ENCODE assay signal across 1 cellular context in genomic region chr16:31507929-31508705, GRCh38.
A peak's percentile ranks its signal among the peaks of the same experiment; 100 is the strongest.
TF ChIP-seq lines count a peak whose summit lies in the region.

TSS of gene RUSF1 (minus strand) at chr16:31508391. CDS start at chr16:31508373, 18 bp downstream.

TF ChIP-seq in GM12878, 131 proteins besides CTCF, POLR2A, EP300 and RAD21 (continued from another document):
- TF ChIP-seq CHD1 (IDR thresholded peaks at IDR 0.05; ENCODE audit: low read depth, low read length) (no peak), HDAC6 (IDR thresholded peaks at IDR 0.05; ENCODE audit: unreplicated experiment) (peak; percentile 39), TARDBP (IDR thresholded peaks at IDR 0.05; ENCODE audit: borderline replicate concordance) (peak; percentile 64; the same call in 1 of the 2 replicates), CBFB (IDR thresholded peaks at IDR 0.05; ENCODE audit: low read depth) (peak; percentile 69; the same call in 1 of the 2 replicates), BHLHE40 (IDR thresholded peaks at IDR 0.05; ENCODE audit: borderline replicate concordance in 1 of 2, low read depth in 2 of 2, low read length in 1 of 2) (peak; percentile 16 to 70; a peak in 2 of 4 replicates), SMARCA5 (IDR thresholded peaks at IDR 0.05) (peak; percentile 80), RB1 (IDR thresholded peaks at IDR 0.05; ENCODE audit: borderline replicate concordance) (peak; percentile 76; the same call in 1 of the 2 replicates), LARP7 (IDR thresholded peaks at IDR 0.05) (peak; percentile 58; the same call in 1 of the 2 replicates), BMI1 (IDR thresholded peaks at IDR 0.05; ENCODE audit: borderline replicate concordance) (peak; percentile 20; the same call in 1 of the 2 replicates), SPI1 (IDR thresholded peaks at IDR 0.05; ENCODE audit: borderline replicate concordance, insufficient read depth, low read depth, low read length) (no peak), SMC3 (IDR thresholded peaks at IDR 0.05; ENCODE audit: borderline replicate concordance, low read length) (no peak), SRF (IDR thresholded peaks at IDR 0.05; ENCODE audit: low read depth in 2 of 2, low read length in 2 of 2) (no peak), ZNF622 (IDR thresholded peaks at IDR 0.05) (no peak), FOS (IDR thresholded peaks at IDR 0.05; ENCODE audit: borderline replicate concordance, extremely low read depth, insufficient read length) (no peak), SUPT20H (IDR thresholded peaks at IDR 0.05; ENCODE audit: borderline replicate concordance, control insufficient read depth, low read depth, low read length) (no peak), MTA2 (IDR thresholded peaks at IDR 0.05; ENCODE audit: low read depth) (no peak), RCOR1 (conservative IDR thresholded peaks at IDR 0.05; ENCODE audit: low read depth, low read length) (peak; percentile 74; the same call in 1 of the 2 replicates), POLR2AphosphoS5 (IDR thresholded peaks at IDR 0.05; ENCODE audit: low read length) (peak; percentile 92; the same call in 1 of the 2 replicates)
- TF ChIP-seq, protein P1, sequence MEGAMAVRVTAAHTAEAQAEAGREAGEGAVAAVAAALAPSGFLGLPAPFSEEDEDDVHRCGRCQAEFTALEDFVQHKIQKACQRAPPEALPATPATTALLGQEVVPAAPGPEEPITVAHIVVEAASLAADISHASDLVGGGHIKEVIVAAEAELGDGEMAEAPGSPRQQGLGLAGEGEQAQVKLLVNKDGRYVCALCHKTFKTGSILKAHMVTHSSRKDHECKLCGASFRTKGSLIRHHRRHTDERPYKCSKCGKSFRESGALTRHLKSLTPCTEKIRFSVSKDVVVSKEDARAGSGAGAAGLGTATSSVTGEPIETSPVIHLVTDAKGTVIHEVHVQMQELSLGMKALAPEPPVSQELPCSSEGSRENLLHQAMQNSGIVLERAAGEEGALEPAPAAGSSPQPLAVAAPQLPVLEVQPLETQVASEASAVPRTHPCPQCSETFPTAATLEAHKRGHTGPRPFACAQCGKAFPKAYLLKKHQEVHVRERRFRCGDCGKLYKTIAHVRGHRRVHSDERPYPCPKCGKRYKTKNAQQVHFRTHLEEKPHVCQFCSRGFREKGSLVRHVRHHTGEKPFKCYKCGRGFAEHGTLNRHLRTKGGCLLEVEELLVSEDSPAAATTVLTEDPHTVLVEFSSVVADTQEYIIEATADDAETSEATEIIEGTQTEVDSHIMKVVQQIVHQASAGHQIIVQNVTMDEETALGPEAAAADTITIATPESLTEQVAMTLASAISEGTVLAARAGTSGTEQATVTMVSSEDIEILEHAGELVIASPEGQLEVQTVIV (IDR thresholded peaks at IDR 0.05; ENCODE audit: borderline replicate concordance, partially characterized antibody) = peak; percentile 63
- TF ChIP-seq, protein P2, sequence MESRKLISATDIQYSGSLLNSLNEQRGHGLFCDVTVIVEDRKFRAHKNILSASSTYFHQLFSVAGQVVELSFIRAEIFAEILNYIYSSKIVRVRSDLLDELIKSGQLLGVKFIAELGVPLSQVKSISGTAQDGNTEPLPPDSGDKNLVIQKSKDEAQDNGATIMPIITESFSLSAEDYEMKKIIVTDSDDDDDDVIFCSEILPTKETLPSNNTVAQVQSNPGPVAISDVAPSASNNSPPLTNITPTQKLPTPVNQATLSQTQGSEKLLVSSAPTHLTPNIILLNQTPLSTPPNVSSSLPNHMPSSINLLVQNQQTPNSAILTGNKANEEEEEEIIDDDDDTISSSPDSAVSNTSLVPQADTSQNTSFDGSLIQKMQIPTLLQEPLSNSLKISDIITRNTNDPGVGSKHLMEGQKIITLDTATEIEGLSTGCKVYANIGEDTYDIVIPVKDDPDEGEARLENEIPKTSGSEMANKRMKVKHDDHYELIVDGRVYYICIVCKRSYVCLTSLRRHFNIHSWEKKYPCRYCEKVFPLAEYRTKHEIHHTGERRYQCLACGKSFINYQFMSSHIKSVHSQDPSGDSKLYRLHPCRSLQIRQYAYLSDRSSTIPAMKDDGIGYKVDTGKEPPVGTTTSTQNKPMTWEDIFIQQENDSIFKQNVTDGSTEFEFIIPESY (IDR thresholded peaks at IDR 0.05) = no peak
